ENCODE assay signal across 8 cellular contexts in genomic region chr16:53099318-53100130, GRCh38. TPM values are rescaled to one million over a fixed set of nuclear protein-coding genes. Genes with fewer than 3 reads are reported as not detected.
A peak's percentile ranks its signal among the peaks of the same experiment; 100 is the strongest.
DNase-seq lines count a peak whose midpoint lies in the region; ATAC-seq and TF ChIP-seq lines count a peak whose summit lies in the region.

No MANE protein-coding gene starts in this region.

- ATAC-seq in CD8-positive, alpha-beta T cell = peak; percentile 65
- ATAC-seq in GM21360 (IDR thresholded peaks at IDR 0.05; ENCODE audit: unreplicated experiment) = peak; percentile 46
- peak; percentile 93 for ATAC-seq in mucosa of descending colon

- peak; percentile 1 to 67 (median 44) for DNase-seq in CD8-positive, alpha-beta T cell
- DNase-seq in HS-27A (ENCODE audit: low read depth) (peak; percentile 67), NOMO-1 treated with DMSO at 0.1 percent for 48 hours (lab: John Stamatoyannopoulos, UW; ENCODE audit: unreplicated experiment) (peak; percentile 69), activated T-cell treated with anti-CD3 and anti-CD28 coated beads for 48 hours (ENCODE audit: low read depth) (peak; percentile 40), erythroblast (lab: John Stamatoyannopoulos, UW) (peak; percentile 78 to 82), mucosa of descending colon (peak; percentile 92 to 95 (median 93))
- peak; percentile 6 to 20 for DNase-seq in stimulated activated CD8-positive, alpha-beta memory T cell treated with anti-CD3 and anti-CD28 coated beads, Interleukin-7, amount 100 ng/mL, for 1 hour (ENCODE audit: low read depth in 2 of 2)

- no peaks in the 10 kb centered on the region for H3K9me3 ChIP-seq in CD8-positive, alpha-beta T cell (ENCODE audit: low read length)
- no peaks in the 10 kb centered on the region for H3K9me3 ChIP-seq in mucosa of descending colon

- peak; percentile 50 for TF ChIP-seq POLR2A in erythroblast (IDR thresholded peaks at IDR 0.05; ENCODE audit: low read length)

- intact Hi-C loops in CD8-positive, alpha-beta T cell (cut with DNase I, micrococcal nuclease) = loop anchor here (2.0 to 5.0 kb wide), 2 partner anchors 31 to 32 kb away; no protein-coding TSS in a partner anchor
- intact Hi-C loops in mucosa of descending colon (cut with DNase I, micrococcal nuclease) = loop anchor here in 1 of 2 donors (5.0 kb wide), 1 partner anchor 42 kb away; no protein-coding TSS in a partner anchor

- H3K4me3 Mint-ChIP-seq in CD8-positive, alpha-beta T cell = peak overlapping the region; percentile 78

- H3K4me1 ChIP-seq in CD8-positive, alpha-beta T cell (ENCODE audit: insufficient read depth, low read length) = peaks cover 21% of the 10 kb centered on the region
- H3K4me1 ChIP-seq in mucosa of descending colon (ENCODE audit: low read depth) = peaks cover 37% of the 10 kb centered on the region

- H3K27me3 ChIP-seq in CD8-positive, alpha-beta T cell (ENCODE audit: insufficient read depth, low read length) = no peaks in the 10 kb centered on the region

- H3K27me3 Mint-ChIP-seq in CD8-positive, alpha-beta T cell (ENCODE audit: low read depth) = no peaks in the 10 kb centered on the region

- H3K36me3 ChIP-seq in CD8-positive, alpha-beta T cell (ENCODE audit: insufficient read depth, low read length) = no peaks in the 10 kb centered on the region
- H3K36me3 ChIP-seq in mucosa of descending colon (ENCODE audit: low read depth) = no peaks in the 10 kb centered on the region

- peak overlapping the region; percentile 91 for H3K27ac Mint-ChIP-seq in CD8-positive, alpha-beta T cell

- peak overlapping the region; percentile 45 for H3K27ac ChIP-seq in CD8-positive, alpha-beta T cell (ENCODE audit: low read depth, low read length)

- no peak for TF ChIP-seq CTCF in CD8-positive, alpha-beta T cell (IDR thresholded peaks at IDR 0.05)
- TF ChIP-seq CTCF in mucosa of descending colon (IDR thresholded peaks at IDR 0.05) = no peak

- no peaks in the 10 kb centered on the region for H3K36me3 Mint-ChIP-seq in CD8-positive, alpha-beta T cell

- CTCF ChIA-PET in CD8-positive, alpha-beta T cell (lab: Charles Lee) = interaction anchor here (1.1 to 3.7 kb wide), 4 partner anchors 31 to 411 kb away, joined by 3 to 23 read pairs (median 4); partner anchors contain the start of gene CHD9

- no peaks in the 10 kb centered on the region for H3K9me3 Mint-ChIP-seq in CD8-positive, alpha-beta T cell

- peaks cover 26% of the 10 kb centered on the region for H3K4me1 Mint-ChIP-seq in CD8-positive, alpha-beta T cell (ENCODE audit: low read depth)

- peak overlapping the region; percentile 64 for H3K4me3 ChIP-seq in CD8-positive, alpha-beta T cell (ENCODE audit: low read depth, low read length)
- H3K4me3 ChIP-seq in mucosa of descending colon = no peak overlapping the region

- POLR2A ChIA-PET in CD8-positive, alpha-beta T cell (lab: Charles Lee) = interaction anchor here (0.6 to 1.6 kb wide), 5 partner anchors 9 to 291 kb away, joined by 3 to 6 read pairs (median 3); partner anchors contain the start of gene CHD9

RNA-seq across cellular contexts. Expression of gene CHD9, which starts 44.7 kb away (rescaled TPM):
- 10 to 100 TPM; 23.2 to 23.5 TPM for total RNA-seq in CD8-positive, alpha-beta T cell
- total RNA-seq in mucosa of descending colon = 10 to 100 TPM; 65.4 to 95.9 (median 86.6) TPM

RNA-seq across cellular contexts. Expression of gene CHD9NB, which starts 46.8 kb away (rescaled TPM):
- total RNA-seq in CD8-positive, alpha-beta T cell = not detected
- total RNA-seq in mucosa of descending colon = 1 to 10 TPM; 2.3 to 5.3 (median 5.2) TPM

Comparison
In these comparisons a context has a peak if more than half of its experiments do, and no peak if none do; other contexts are left out.
1. DNase-seq: peak in every context shown above with its lines; median percentile 93 in mucosa of descending colon; 80 in erythroblast; 69 in NOMO-1 treated with DMSO at 0.1 percent for 48 hours; 67 in HS-27A; 44 in CD8-positive, alpha-beta T cell; 40 in activated T-cell treated with anti-CD3 and anti-CD28 coated beads for 48 hours; 13 in stimulated activated CD8-positive, alpha-beta memory T cell treated with anti-CD3 and anti-CD28 coated beads, Interleukin-7, amount 100 ng/mL, for 1 hour.